ENCODE assay signal across 8 cellular contexts in the genomic region with DNA sequence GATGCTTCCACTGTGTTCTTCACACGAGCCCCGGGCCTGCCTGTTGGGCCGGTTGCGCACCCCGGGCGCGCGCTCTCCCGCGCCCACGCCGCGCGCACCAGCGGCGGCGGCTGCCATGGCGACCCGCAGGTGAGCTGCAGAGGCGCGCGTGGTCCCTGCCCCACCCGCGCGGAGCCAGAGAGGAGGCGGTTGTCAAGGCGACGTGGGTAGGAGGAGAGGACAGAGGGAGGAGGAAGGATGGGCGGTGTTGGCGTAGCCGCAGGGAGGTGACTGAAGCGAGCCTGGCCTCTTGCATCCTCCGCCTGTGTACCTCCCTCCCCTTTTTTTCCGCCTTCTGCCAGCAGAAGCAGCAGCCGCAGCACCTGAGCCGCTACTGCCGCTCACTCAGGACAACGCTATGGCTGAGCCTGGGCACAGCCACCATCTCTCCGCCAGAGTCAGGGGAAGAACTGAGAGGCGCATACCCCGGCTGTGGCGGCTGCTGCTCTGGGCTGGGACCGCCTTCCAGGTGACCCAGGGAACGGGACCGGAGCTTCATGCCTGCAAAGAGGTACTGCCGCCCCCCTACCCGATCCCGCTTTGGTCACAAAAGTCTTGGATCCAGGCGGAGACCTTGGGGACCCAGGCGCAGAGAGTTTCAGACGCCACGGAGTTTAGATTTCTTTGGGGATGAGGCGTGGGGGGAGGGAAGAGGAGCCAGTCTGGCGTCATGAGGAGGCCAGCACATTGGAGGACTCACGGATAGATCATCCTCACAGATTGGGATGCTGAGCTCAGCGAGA. TPM values are rescaled to one million over a fixed set of nuclear protein-coding genes. Genes with fewer than 3 reads are reported as not detected.
A peak's percentile ranks its signal among the peaks of the same experiment; 100 is the strongest.
DNase-seq lines count a peak whose midpoint lies in the region; ATAC-seq and TF ChIP-seq lines count a peak whose summit lies in the region.

A gene with protein sequence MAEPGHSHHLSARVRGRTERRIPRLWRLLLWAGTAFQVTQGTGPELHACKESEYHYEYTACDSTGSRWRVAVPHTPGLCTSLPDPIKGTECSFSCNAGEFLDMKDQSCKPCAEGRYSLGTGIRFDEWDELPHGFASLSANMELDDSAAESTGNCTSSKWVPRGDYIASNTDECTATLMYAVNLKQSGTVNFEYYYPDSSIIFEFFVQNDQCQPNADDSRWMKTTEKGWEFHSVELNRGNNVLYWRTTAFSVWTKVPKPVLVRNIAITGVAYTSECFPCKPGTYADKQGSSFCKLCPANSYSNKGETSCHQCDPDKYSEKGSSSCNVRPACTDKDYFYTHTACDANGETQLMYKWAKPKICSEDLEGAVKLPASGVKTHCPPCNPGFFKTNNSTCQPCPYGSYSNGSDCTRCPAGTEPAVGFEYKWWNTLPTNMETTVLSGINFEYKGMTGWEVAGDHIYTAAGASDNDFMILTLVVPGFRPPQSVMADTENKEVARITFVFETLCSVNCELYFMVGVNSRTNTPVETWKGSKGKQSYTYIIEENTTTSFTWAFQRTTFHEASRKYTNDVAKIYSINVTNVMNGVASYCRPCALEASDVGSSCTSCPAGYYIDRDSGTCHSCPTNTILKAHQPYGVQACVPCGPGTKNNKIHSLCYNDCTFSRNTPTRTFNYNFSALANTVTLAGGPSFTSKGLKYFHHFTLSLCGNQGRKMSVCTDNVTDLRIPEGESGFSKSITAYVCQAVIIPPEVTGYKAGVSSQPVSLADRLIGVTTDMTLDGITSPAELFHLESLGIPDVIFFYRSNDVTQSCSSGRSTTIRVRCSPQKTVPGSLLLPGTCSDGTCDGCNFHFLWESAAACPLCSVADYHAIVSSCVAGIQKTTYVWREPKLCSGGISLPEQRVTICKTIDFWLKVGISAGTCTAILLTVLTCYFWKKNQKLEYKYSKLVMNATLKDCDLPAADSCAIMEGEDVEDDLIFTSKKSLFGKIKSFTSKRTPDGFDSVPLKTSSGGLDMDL (plus strand): TSS at position 329 of the 782 bp plus-strand sequence. CDS start 69 bp downstream, at position 398.

- CTCF ChIA-PET in AG04449 (lab: Yijun Ruan, JAX), result interaction anchor here (0.6 to 6.4 kb wide), 13 partner anchors 9 to 497 kb away, joined by 3 to 76 read pairs (median 5); a partner anchor contains a TSS

- no peak for DNase-seq in AG04449 (ENCODE audit: low read depth, low spot score)
- peak; percentile 92 for DNase-seq in NCI-H1105 treated with DMSO at 0.1 percent for 48 hours (lab: John Stamatoyannopoulos, UW)
- peak; percentile 81 for DNase-seq in activated CD4-positive, alpha-beta T cell treated with anti-CD3 and anti-CD28 coated beads for 1 hour
- peak in 54 of 61 donors; percentile 23 to 94 (median 60) for DNase-seq in caudate nucleus (lab: John Stamatoyannopoulos, UW)
- no peak for DNase-seq in left lobe of liver (ENCODE audit: low spot score)
- peak; percentile 78 to 80 for DNase-seq in stimulated activated CD4-positive, alpha-beta T cell treated with anti-CD3 and anti-CD28 coated beads, Interleukin-2, amount 100 ng/mL, for 24 hours

- no peak for TF ChIP-seq CTCF in AG04449 (IDR thresholded peaks at IDR 0.05; ENCODE audit: insufficient read depth, low read length, missing control alignments)

- H3K4me3 ChIP-seq in AG04449 (ENCODE audit: low read depth, low read length), result peak within 1 kb of the TSS; percentile 46

- POLR2A ChIA-PET in AG04449 (lab: Yijun Ruan, JAX), result no interaction called here

- peak within 1 kb of the TSS; percentile 26 for H3K27ac ChIP-seq in caudate nucleus (ENCODE audit: low read depth, low read length)

- ATAC-seq in GM19397 (IDR thresholded peaks at IDR 0.05; ENCODE audit: unreplicated experiment), result peak; percentile 58
- ATAC-seq in left lobe of liver, result peak; percentile 27
- no peak for ATAC-seq in GM18520 (IDR thresholded peaks at IDR 0.05; ENCODE audit: unreplicated experiment)

RNA-seq across cellular contexts. Expression of the gene that starts here (rescaled TPM):
- 0.48 TPM for total RNA-seq in left lobe of liver

Comparison
In these comparisons a context has a peak if more than half of its experiments do, and no peak if none do; other contexts are left out.
1. Peak in ATAC-seq in left lobe of liver; RNA of the gene not detected or under 1 TPM.
2. DNase-seq: peak in NCI-H1105 treated with DMSO at 0.1 percent for 48 hours (single experiment), activated CD4-positive, alpha-beta T cell treated with anti-CD3 and anti-CD28 coated beads for 1 hour (single experiment), caudate nucleus (54 of 61) and stimulated activated CD4-positive, alpha-beta T cell treated with anti-CD3 and anti-CD28 coated beads, Interleukin-2, amount 100 ng/mL, for 24 hours (2 of 2); none in AG04449 (single experiment) and left lobe of liver (single experiment).